Comparison of ENCODE assay signal across 10 cellular contexts in genomic region chr4:36414248-36414647, GRCh38.
DNase-seq lines count a peak whose midpoint lies in the region; ATAC-seq, FAIRE-seq and TF ChIP-seq lines count a peak whose summit lies in the region.
"Had no signal": no experiment of that assay in that cellular context is flagged by ENCODE, and none has a peak within 500 bp of the region (broad histone marks: within the 10 kb centered on the region; RNA-seq: fewer than 3 reads in every experiment).

No MANE protein-coding gene starts in this region.

- no peaks in the 10 kb centered on the region for H3K79me2 ChIP-seq in DND-41 (ENCODE audit: insufficient read depth, low read length)
- H3K79me2 ChIP-seq in HepG2 (ENCODE audit: insufficient read depth, low read length): no peaks in the 10 kb centered on the region

- intact Hi-C loops in HepG2 (cut with micrococcal nuclease; ENCODE audit: unreplicated experiment): loop anchor here (2.0 kb wide), 1 partner anchor 977 kb away; no protein-coding TSS in a partner anchor
- intact Hi-C loops in sciatic nerve (cut with DNase I): no loop called here

- H3K4me1 Mint-ChIP-seq in CD8-positive, alpha-beta memory T cell: no peaks in the 10 kb centered on the region

- DNase-seq in DND-41: no peak
- no peak for DNase-seq in Peyer's patch
- no peak for DNase-seq in HepG2 (ENCODE audit: low spot score)
- no peak for DNase-seq in sciatic nerve (ENCODE audit: low spot score)
- DNase-seq in NCI-H1930 (lab: John Stamatoyannopoulos, UW): no peak
- no peak for DNase-seq in CD8-positive, alpha-beta memory T cell
- DNase-seq: activated effector memory CD4-positive, alpha-beta T cell treated with Interleukin-2 at 50 U/mL for 16 hours; NCI-H2227 treated with DMSO at 0.1 percent for 48 hours had no signal

- TF ChIP-seq EP300 in HepG2 (IDR thresholded peaks at IDR 0.05; ENCODE audit: low read depth in 2 of 2, low read length in 2 of 2) (no peak), HepG2 (CRISPR knock-in tag; IDR thresholded peaks at IDR 0.05; ENCODE audit: borderline replicate concordance) (no peak)

- no peak overlapping the region for H3K27ac ChIP-seq in DND-41 (ENCODE audit: low read length)
- no peak overlapping the region for H3K27ac ChIP-seq in HEK293 (ENCODE audit: extremely low read depth, low read depth, low read length)
- H3K27ac ChIP-seq in Peyer's patch: no peak overlapping the region
- no peak overlapping the region for H3K27ac ChIP-seq in HepG2 (ENCODE audit: extremely low read length, insufficient read depth, low read length)
- H3K27ac ChIP-seq in CD8-positive, alpha-beta memory T cell (ENCODE audit: low read depth, low read length): no peak overlapping the region

- TF ChIP-seq POLR2A in Peyer's patch (IDR thresholded peaks at IDR 0.05) (no peak), HepG2 (IDR thresholded peaks at IDR 0.05; ENCODE audit: insufficient read depth in 1 of 2, low read depth in 2 of 2, low read length in 2 of 2) (no peak)

- no TSS peak for BruUV-seq in HepG2 (replicated peaks; lab: Mats Ljungman, UMichigan)

- TF ChIP-seq CTCF in DND-41 (IDR thresholded peaks at IDR 0.05; ENCODE audit: borderline replicate concordance, extremely low read depth, low read length, poor library complexity, severe bottlenecking): peak; percentile 55
- no peak for TF ChIP-seq CTCF in HEK293 (tag by site-specific recombination; IDR thresholded peaks at IDR 0.05)
- peak in 4 of 6 experiments; percentile 6 to 31 (median 27) for TF ChIP-seq CTCF in Peyer's patch (IDR thresholded peaks at IDR 0.05)
- TF ChIP-seq CTCF in HepG2 (CRISPR knock-in tag; IDR thresholded peaks at IDR 0.05): 0 out of 2 replicates have a peak, but pooled peaks have one; percentile 3

- H3K4me3 ChIP-seq in DND-41 (ENCODE audit: low read depth in 1 of 2, low read length in 2 of 2) (no peak overlapping the region), HEK293 (ENCODE audit: low read depth, low read length) (no peak overlapping the region), Peyer's patch (no peak overlapping the region), HepG2 (replicated peaks in 1 of 3; ENCODE audit: insufficient read depth in 1 of 3, low read depth in 2 of 3, low read length in 3 of 3) (no peak overlapping the region)
- H3K4me3 ChIP-seq in CD8-positive, alpha-beta memory T cell (ENCODE audit: low read length): no peak overlapping the region

- POLR2A ChIA-PET in HEK293 (lab: Yijun Ruan, JAX): no interaction called here
- POLR2A ChIA-PET in HepG2 (lab: Yijun Ruan, JAX): no interaction called here
- POLR2A ChIA-PET in CD8-positive, alpha-beta memory T cell (lab: Charles Lee): no interaction called here

- peaks cover 8% of the 10 kb centered on the region for H3K27me3 ChIP-seq in DND-41 (ENCODE audit: insufficient read depth, low read length, poor library complexity)
- H3K27me3 ChIP-seq in Peyer's patch: no peaks in the 10 kb centered on the region
- no peaks in the 10 kb centered on the region for H3K27me3 ChIP-seq in HepG2 (ENCODE audit: control insufficient read depth in 1 of 2, insufficient read depth in 2 of 2, low read length in 2 of 2)
- peaks cover 9% of the 10 kb centered on the region for H3K27me3 ChIP-seq in CD8-positive, alpha-beta memory T cell (ENCODE audit: insufficient read depth, low read length, poor library complexity, severe bottlenecking)

- WGBS in HepG2 (ENCODE audit: low lambda C conversion rate): 13% methylated on average over 3 of the region's 3 CpGs

- H3K36me3 ChIP-seq in DND-41 (ENCODE audit: insufficient read depth, low read length): no peaks in the 10 kb centered on the region
- H3K36me3 ChIP-seq in HEK293 (ENCODE audit: control insufficient read depth in 2 of 2, insufficient read depth in 1 of 2, low read length in 2 of 2): no peaks in the 10 kb centered on the region
- H3K36me3 ChIP-seq in Peyer's patch: no peaks in the 10 kb centered on the region
- no peaks in the 10 kb centered on the region for H3K36me3 ChIP-seq in HepG2 (replicated peaks in 1 of 2; ENCODE audit: control insufficient read depth in 1 of 2, insufficient read depth in 2 of 2, low read length in 2 of 2)
- no peaks in the 10 kb centered on the region for H3K36me3 ChIP-seq in CD8-positive, alpha-beta memory T cell (ENCODE audit: insufficient read depth, low read length)

- no peak for TF ChIP-seq RAD21 in HepG2 (CRISPR knock-in tag; IDR thresholded peaks at IDR 0.05)

- H3K4me2 ChIP-seq in DND-41 (ENCODE audit: insufficient read depth, low read length) (no peak overlapping the region), HepG2 (ENCODE audit: low read depth, low read length) (no peak overlapping the region)

- H3K27ac Mint-ChIP-seq in CD8-positive, alpha-beta memory T cell: no peak overlapping the region

- H3K9ac ChIP-seq in DND-41 (ENCODE audit: low read depth, low read length): no peak overlapping the region
- H3K9ac ChIP-seq in HepG2 (ENCODE audit: insufficient read depth, low read depth, low read length): no peak overlapping the region

- H3K9me3 Mint-ChIP-seq in CD8-positive, alpha-beta memory T cell: peaks cover 0 to 4% (median 0%) of the 10 kb centered on the region in 5 donors

- peaks cover 9 to 61% of the 10 kb centered on the region in 2 donors for H3K27me3 Mint-ChIP-seq in CD8-positive, alpha-beta memory T cell

- H3K9me3 ChIP-seq in DND-41 (ENCODE audit: insufficient read depth, low read length, severe bottlenecking) (no peaks in the 10 kb centered on the region), HEK293 (ENCODE audit: control insufficient read depth, insufficient read depth, low read depth, low read length) (no peaks in the 10 kb centered on the region), Peyer's patch (no peaks in the 10 kb centered on the region), HepG2 (ENCODE audit: low read length) (no peaks in the 10 kb centered on the region)
- no peaks in the 10 kb centered on the region for H3K9me3 ChIP-seq in CD8-positive, alpha-beta memory T cell (ENCODE audit: low read length)

- H3K4me3 Mint-ChIP-seq in CD8-positive, alpha-beta memory T cell: no peak overlapping the region

- H4K20me1 ChIP-seq in DND-41 (ENCODE audit: insufficient read depth, low read length): no peaks in the 10 kb centered on the region
- H4K20me1 ChIP-seq in HepG2 (ENCODE audit: insufficient read depth, low read length): no peaks in the 10 kb centered on the region

- in situ Hi-C loops in HepG2 (cut with HindIII; ENCODE audit: extremely low pct_ligation_motif_present, low pct_unique_long_range_greater_than_20kb): loop anchor here (10.0 kb wide), 1 partner anchor 971 kb away; no protein-coding TSS in a partner anchor

- CTCF ChIA-PET in HEK293 (lab: Yijun Ruan, JAX): interaction anchor here (0.7 kb wide), 1 partner anchor 17 kb away, joined by 3 read pairs; no protein-coding TSS in a partner anchor
- CTCF ChIA-PET in HepG2 (lab: Yijun Ruan, JAX; ENCODE audit: low intra/inter-chr PET ratio, low total read pairs): no interaction called here
- CTCF ChIA-PET in CD8-positive, alpha-beta memory T cell (lab: Charles Lee): no interaction called here

- H3K4me1 ChIP-seq in DND-41 (ENCODE audit: insufficient read depth, low read length) (no peaks in the 10 kb centered on the region), HEK293 (ENCODE audit: control insufficient read depth, insufficient read depth, low read length) (no peaks in the 10 kb centered on the region), Peyer's patch (no peaks in the 10 kb centered on the region), HepG2 (ENCODE audit: insufficient read depth, low read length) (no peaks in the 10 kb centered on the region)
- H3K4me1 ChIP-seq in CD8-positive, alpha-beta memory T cell (ENCODE audit: insufficient read depth, low read length): no peaks in the 10 kb centered on the region

- FAIRE-seq in HepG2 (lab: Jason Lieb, UNC): no peak

- H2AFZ ChIP-seq in DND-41 (ENCODE audit: low read depth, low read length): no peak overlapping the region
- no peak overlapping the region for H2AFZ ChIP-seq in HepG2 (ENCODE audit: low read length)

- ATAC-seq in DND-41 (ENCODE audit: insufficient read depth, low read depth) (no peak), HepG2 (no peak), sciatic nerve (no peak), GM18520 (IDR thresholded peaks at IDR 0.05; ENCODE audit: unreplicated experiment) (no peak)

- no peaks in the 10 kb centered on the region for H3K36me3 Mint-ChIP-seq in CD8-positive, alpha-beta memory T cell

TF ChIP-seq in HEK293, 187 proteins besides CTCF, POLR2A, EP300 and RAD21:
- TF ChIP-seq ZBTB20 (tag by site-specific recombination; IDR thresholded peaks at IDR 0.05) (no peak), ZNF677 (tag by site-specific recombination; IDR thresholded peaks at IDR 0.05) (no peak), ZNF654 (tag by site-specific recombination; IDR thresholded peaks at IDR 0.05; ENCODE audit: low read depth) (peak; percentile 32)

TF ChIP-seq in HepG2, 621 proteins besides CTCF, POLR2A, EP300 and RAD21:
- TF ChIP-seq MATR3 (CRISPR knock-in tag; IDR thresholded peaks at IDR 0.05): no peak
- TF ChIP-seq STAG1 (CRISPR knock-in tag; IDR thresholded peaks at IDR 0.05): peak; percentile 21; the same call in 1 of the 2 replicates
